Comparison of ENCODE assay signal across 8 cellular contexts in the genomic region with DNA sequence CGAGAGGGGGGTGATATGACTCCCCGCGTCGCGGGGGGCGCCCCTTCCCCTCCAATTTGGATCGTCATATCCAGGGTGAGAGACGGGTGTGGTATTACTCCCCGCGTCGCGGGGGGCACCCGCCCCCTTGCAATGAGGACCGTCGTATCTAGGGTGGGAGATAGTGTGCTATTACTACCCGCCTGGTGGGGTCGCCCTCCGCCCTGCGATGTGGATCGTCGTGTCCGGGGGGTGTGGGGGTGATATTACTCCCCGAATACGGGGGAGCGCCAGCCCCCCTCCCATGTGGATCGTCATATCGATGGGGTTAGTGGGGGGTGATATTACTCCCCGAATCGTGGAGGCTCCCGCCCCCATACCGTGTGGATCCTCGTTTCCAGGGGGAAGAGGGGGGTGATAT.
DNase-seq lines count a peak whose midpoint lies in the region; ATAC-seq and TF ChIP-seq lines count a peak whose summit lies in the region.

No MANE protein-coding gene starts in this region.

- no peak overlapping the region for H3K27ac ChIP-seq in RWPE2 (ENCODE audit: poor library complexity, severe bottlenecking)

- ATAC-seq in RWPE2 (ENCODE audit: low read depth) (no peak), HG03135 (IDR thresholded peaks at IDR 0.05; ENCODE audit: unreplicated experiment) (no peak)

- H3K4me3 Mint-ChIP-seq in activated naive CD8-positive, alpha-beta T cell: peak overlapping the region; percentile 76

- no peaks in the 10 kb centered on the region for H3K9me3 Mint-ChIP-seq in activated naive CD8-positive, alpha-beta T cell (ENCODE audit: low read depth)

- H3K27me3 ChIP-seq in RWPE2 (ENCODE audit: insufficient read depth, poor library complexity, severe bottlenecking): no peaks in the 10 kb centered on the region

- H3K4me1 Mint-ChIP-seq in activated naive CD8-positive, alpha-beta T cell (ENCODE audit: low read depth): peaks cover 5% of the 10 kb centered on the region

- H3K36me3 Mint-ChIP-seq in activated naive CD8-positive, alpha-beta T cell: no peaks in the 10 kb centered on the region

- no peak for DNase-seq in RWPE2 (ENCODE audit: low spot score)
- peak; percentile 11 for DNase-seq in inferior parietal cortex (ENCODE audit: extremely low spot score)
- DNase-seq in stimulated activated CD8-positive, alpha-beta memory T cell treated with anti-CD3 and anti-CD28 coated beads, Interleukin-7, amount 100 ng/mL, for 24 hours (ENCODE audit: low read depth): peak; percentile 8
- no peak for DNase-seq in RKO (ENCODE audit: low spot score)
- no peak for DNase-seq in NCI-H2196 (lab: John Stamatoyannopoulos, UW; ENCODE audit: unreplicated experiment)
- DNase-seq in GOT3 (lab: John Stamatoyannopoulos, UW): no peak

- no peaks in the 10 kb centered on the region for H3K36me3 ChIP-seq in RWPE2 (ENCODE audit: low read depth)

- H3K4me1 ChIP-seq in RWPE2 (ENCODE audit: insufficient read depth, poor library complexity, severe bottlenecking): no peaks in the 10 kb centered on the region

- no peak overlapping the region for H3K27ac Mint-ChIP-seq in activated naive CD8-positive, alpha-beta T cell

- H3K4me3 ChIP-seq in RWPE2 (ENCODE audit: severe bottlenecking): peak overlapping the region; percentile 7

- peak; percentile 28 for TF ChIP-seq CTCF in RWPE2 (IDR thresholded peaks at IDR 0.05; ENCODE audit: poor library complexity, severe bottlenecking)

- H3K27me3 Mint-ChIP-seq in activated naive CD8-positive, alpha-beta T cell: no peaks in the 10 kb centered on the region

- H3K9me3 ChIP-seq in RWPE2 (ENCODE audit: severe bottlenecking): no peaks in the 10 kb centered on the region

Comparison
In these comparisons a context has a peak if more than half of its experiments do, and no peak if none do; other contexts are left out.
1. DNase-seq: peak in inferior parietal cortex (single experiment) and stimulated activated CD8-positive, alpha-beta memory T cell treated with anti-CD3 and anti-CD28 coated beads, Interleukin-7, amount 100 ng/mL, for 24 hours (single experiment); none in RWPE2 (single experiment), RKO (single experiment), NCI-H2196 (single experiment) and GOT3 (single experiment).